In the genomic region with DNA sequence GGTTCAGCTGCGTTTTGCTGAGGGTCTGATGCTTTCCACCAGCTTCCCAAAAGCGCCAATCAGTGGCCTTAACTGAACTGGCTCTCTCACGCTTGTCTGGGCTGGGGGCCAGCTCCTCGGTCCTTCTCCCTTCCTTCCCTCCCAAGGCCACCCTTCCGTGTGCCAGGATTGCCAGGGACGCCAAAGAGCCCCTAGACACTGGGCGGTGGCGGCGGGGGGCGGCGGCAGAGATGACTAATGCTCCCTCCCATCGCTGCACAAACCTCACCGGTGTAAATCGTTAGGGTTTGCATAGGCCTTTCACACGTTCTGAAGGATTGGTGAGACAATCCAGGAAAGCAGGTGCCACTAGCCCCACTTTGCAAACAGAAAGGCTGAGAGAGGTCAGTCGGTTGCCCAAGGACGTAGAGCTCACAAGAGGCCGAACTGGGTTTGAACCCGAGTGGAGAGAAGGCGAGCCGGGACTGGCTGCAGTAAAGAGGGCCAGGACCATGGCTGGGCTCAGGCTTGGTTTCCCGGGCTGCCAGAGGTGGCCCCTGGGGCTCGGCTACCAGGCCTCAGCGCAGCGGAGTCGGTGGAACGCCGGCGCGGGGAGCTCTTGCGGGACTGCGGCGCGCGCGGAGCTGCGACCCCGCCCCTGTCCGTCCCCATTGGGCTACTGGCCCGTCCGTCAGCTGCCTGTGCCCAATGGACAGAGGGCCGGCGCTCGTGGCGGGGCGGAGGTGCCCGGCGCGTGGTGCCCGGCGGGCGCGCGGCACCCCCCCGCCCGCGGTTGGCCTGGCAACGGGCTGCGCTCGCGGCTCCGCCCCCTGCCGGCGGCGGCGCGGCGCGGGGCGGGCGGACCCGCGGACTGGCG, we compare ENCODE assay signal across 8 cellular contexts. TPM values are rescaled to one million over a fixed set of nuclear protein-coding genes. Genes with fewer than 3 reads are reported as not detected.
DNase-seq lines count a peak whose midpoint lies in the region; ATAC-seq and TF ChIP-seq lines count a peak whose summit lies in the region.

No MANE protein-coding gene starts in this region.

- no peaks in the 10 kb centered on the region for H4K20me1 ChIP-seq in HCT116 (ENCODE audit: insufficient read depth)

- peaks cover 5 to 21% of the 10 kb centered on the region in 2 experiments for H3K4me1 ChIP-seq in HCT116 (ENCODE audit: control insufficient read depth in 1 of 2, insufficient read depth in 2 of 2, low read length in 2 of 2)
- peaks cover 5 to 16% (median 15%) of the 10 kb centered on the region in 4 donors for H3K4me1 ChIP-seq in transverse colon

- H3K9me3 ChIP-seq in HCT116 (ENCODE audit: control insufficient read depth in 1 of 2, insufficient read depth in 1 of 2, low read depth in 1 of 2, low read length in 2 of 2), result no peaks in the 10 kb centered on the region
- no peaks in the 10 kb centered on the region for H3K9me3 ChIP-seq in transverse colon

- H3K36me3 ChIP-seq in HCT116 (ENCODE audit: control insufficient read depth in 1 of 2, insufficient read depth in 2 of 2, low read length in 2 of 2), result no peaks in the 10 kb centered on the region
- H3K36me3 ChIP-seq in transverse colon, result no peaks in the 10 kb centered on the region

- WGBS in transverse colon (ENCODE audit: low coverage in 1 of 2), 2 donors, result 4% methylated on average over 38 of the region's 74 CpGs; no CpG with 5 or more reads in 1 of the 2 donors

- H3K4me2 ChIP-seq in HCT116 (ENCODE audit: low read length), result peak overlapping the region; percentile 100

- intact Hi-C loops in HCT116 (cut with micrococcal nuclease), result no loop called here
- intact Hi-C loops in left cardiac atrium (cut with DNase I), result no loop called here
- intact Hi-C loops in posterior cingulate gyrus (cut with DNase I), result loop anchor here (5.0 kb wide), 1 partner anchor 58 kb away; no protein-coding TSS in a partner anchor
- intact Hi-C loops in transverse colon (cut with DNase I; ENCODE audit: low total_unique reads), result no loop called here

- H3K27me3 ChIP-seq in HCT116 (ENCODE audit: insufficient read depth, low read length), result no peaks in the 10 kb centered on the region
- peaks cover 22% of the 10 kb centered on the region for H3K27me3 ChIP-seq in transverse colon

- no peaks in the 10 kb centered on the region for H3K9me2 ChIP-seq in HCT116 (ENCODE audit: insufficient read depth)

- ATAC-seq in HCT116 (peak; percentile 98), left cardiac atrium (peak; percentile 98 to 99)

- no peak for TF ChIP-seq POLR2A in HCT116 (IDR thresholded peaks at IDR 0.05; ENCODE audit: borderline replicate concordance, extremely low read depth, insufficient read depth, insufficient read length)
- TF ChIP-seq POLR2A in transverse colon (IDR thresholded peaks at IDR 0.05), result no peak

- TF ChIP-seq RAD21 in HCT116 (IDR thresholded peaks at IDR 0.05; ENCODE audit: low read depth), result no peak

- in situ Hi-C loops in transverse colon (cut with MboI; ENCODE audit: low pct_ligation_motif_present in 1 of 4, low pct_unique_long_range_greater_than_20kb in 1 of 4, low sequenced_read_pairs in 3 of 4), result no loop called here

- H3K27ac ChIP-seq in HCT116 (ENCODE audit: low read depth, low read length) (peak overlapping the region; percentile 34; the same call in 1 of the 2 replicates), transverse colon (peak overlapping the region in 3 of 4 donors; percentile 47 to 71 (median 62))

- RAD21 ChIA-PET in HCT116 (lab: Charles Lee; ENCODE audit: low non-redundant PET in 1 of 2, low total read pairs in 2 of 2, uncharacterized antibody in 2 of 2, unreplicated experiment in 2 of 2), result interaction anchor here in 1 of 2 experiments (1.4 kb wide), 1 partner anchor 75 kb away, joined by 4 read pairs; a partner anchor contains a TSS

- POLR2A ChIA-PET in HCT116 (lab: Charles Lee), result no interaction called here

- peak overlapping the region; percentile 90 for H2AFZ ChIP-seq in HCT116 (ENCODE audit: low read depth, low read length, poor library complexity, severe bottlenecking)

- DNase-seq in DMS53 (lab: John Stamatoyannopoulos, UW) (peak; percentile 87), HCT116 (ENCODE audit: low read depth, low spot score) (peak; percentile 71), NCI-H1105 (lab: John Stamatoyannopoulos, UW) (peak; percentile 86), T-helper 1 cell (peak; percentile 81 to 89 (median 83)), amniotic stem cell (lab: John Stamatoyannopoulos, UW) (peak; percentile 79), left cardiac atrium (peak; percentile 93), posterior cingulate gyrus (peak; percentile 90 to 99 (median 94)), transverse colon (peak; percentile 93)

- no peak for TF ChIP-seq CTCF in HCT116 (IDR thresholded peaks at IDR 0.05 in 2 of 3, conservative IDR thresholded peaks at IDR 0.05 in 1 of 3; ENCODE audit: borderline replicate concordance in 1 of 3, insufficient read depth in 1 of 3, low read depth in 2 of 3, low read length in 2 of 3)
- no peak for TF ChIP-seq CTCF in transverse colon (IDR thresholded peaks at IDR 0.05)

- H3K79me2 ChIP-seq in HCT116 (ENCODE audit: insufficient read depth, low read length), result no peaks in the 10 kb centered on the region

- BruUV-seq in HCT116 (replicated peaks; lab: Mats Ljungman, UMichigan), result no TSS peak

- CTCF ChIA-PET in HCT116 (lab: Charles Lee), result interaction anchor here (1.6 kb wide), 1 partner anchor 110 kb away, joined by 6 read pairs; no protein-coding TSS in a partner anchor

- peak overlapping the region; percentile 75 for H3K9ac ChIP-seq in HCT116 (ENCODE audit: low read length)

- TF ChIP-seq EP300 in transverse colon (IDR thresholded peaks at IDR 0.05; ENCODE audit: low read depth), result no peak

- H3K4me3 ChIP-seq in HCT116 (replicated peaks in 1 of 2; ENCODE audit: low read depth in 1 of 2, low read length in 2 of 2), result peak overlapping the region; percentile 68 to 79
- peak overlapping the region; percentile 42 to 53 (median 45) for H3K4me3 ChIP-seq in transverse colon

TF ChIP-seq in HCT116, 20 proteins besides CTCF, POLR2A, EP300 and RAD21:
- TF ChIP-seq SP1 (IDR thresholded peaks at IDR 0.05; ENCODE audit: low read depth) (peak; percentile 76), POLR2AphosphoS5 (IDR thresholded peaks at IDR 0.05; ENCODE audit: low read depth, low read length) (peak; percentile 44; the same call in 1 of the 2 replicates), FOSL1 (IDR thresholded peaks at IDR 0.05; ENCODE audit: low read depth) (no peak), EZH2phosphoT487 (IDR thresholded peaks at IDR 0.05; ENCODE audit: borderline replicate concordance) (no peak)
- TF ChIP-seq, protein P1, sequence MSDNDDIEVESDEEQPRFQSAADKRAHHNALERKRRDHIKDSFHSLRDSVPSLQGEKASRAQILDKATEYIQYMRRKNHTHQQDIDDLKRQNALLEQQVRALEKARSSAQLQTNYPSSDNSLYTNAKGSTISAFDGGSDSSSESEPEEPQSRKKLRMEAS (IDR thresholded peaks at IDR 0.05), result 0 out of 2 replicates have a peak, but pooled peaks have one; percentile 41

RNA-seq across cellular contexts. Expression of a gene that starts 0.6 kb away (rescaled TPM):
- total RNA-seq in HCT116 (2021; ENCODE audit: unreplicated experiment) (11.1 TPM), left cardiac atrium (1 to 10 TPM; 2.6 to 2.8 TPM), transverse colon (10 to 100 TPM in 2 of 4 donors, 1 to 10 TPM in 2; 2.7 to 14.7 (median 7.8) TPM)
- 6.0 and 7.0 TPM in 2 replicates for polyA plus RNA-seq in HCT116 (2012)

Comparison
In these comparisons a context has a peak if more than half of its experiments do, and no peak if none do; other contexts are left out.
1. Peak in every context shown above with its lines: DNase-seq, ATAC-seq, H3K4me3 ChIP-seq and H3K27ac ChIP-seq.